19 cellular contexts compared by ENCODE assay signal in genomic region chr18:966095-967036, GRCh38.
"Had no signal": no experiment of that assay in that cellular context is flagged by ENCODE, and none has a peak within 500 bp of the region (broad histone marks: within the 10 kb centered on the region; RNA-seq: fewer than 3 reads in every experiment).

No MANE protein-coding gene starts in this region.

- H3K36me3 Mint-ChIP-seq: activated CD8-positive, alpha-beta memory T cell treated with anti-CD3 and anti-CD28 coated beads, Interleukin-2, amount 10 ng/mL, durations not matched to agents 7 days and 5 days; activated naive CD8-positive, alpha-beta T cell treated with anti-CD3 and anti-CD28 coated beads for 36 hours had no signal

- H3K4me3 ChIP-seq: cardiac muscle cell, esophagus squamous epithelium, heart right ventricle, left lung, spleen, thyroid gland had no signal

- H3K36me3 ChIP-seq: cardiac muscle cell, esophagus squamous epithelium, heart right ventricle, left lung, spleen, thyroid gland had no signal

- H3K4me1 Mint-ChIP-seq: activated CD4-positive, alpha-beta memory T cell treated with anti-CD3 and anti-CD28 coated beads, Interleukin-2, amount 10 ng/mL, durations not matched to agents 7 days and 5 days; activated CD8-positive, alpha-beta memory T cell treated with anti-CD3 and anti-CD28 coated beads, Interleukin-2, amount 10 ng/mL, durations not matched to agents 7 days and 5 days had no signal

- DNase-seq: activated B cell treated with CpG ODN at 0.5 μM for 24 hours; activated CD4-positive, alpha-beta memory T cell treated with anti-CD3 and anti-CD28 coated beads, Interleukin-2, amount 10 ng/mL, durations not matched to agents 7 days and 5 days; activated CD4-positive, alpha-beta T cell treated with anti-CD3 and anti-CD28 coated beads for 4 hours; activated CD8-positive, alpha-beta memory T cell treated with anti-CD3 and anti-CD28 coated beads, Interleukin-2, amount 10 ng/mL, durations not matched to agents 7 days and 5 days; activated naive CD4-positive, alpha-beta T cell; activated naive CD8-positive, alpha-beta T cell treated with anti-CD3 and anti-CD28 coated beads for 36 hours; amniotic stem cell; dermis blood vessel endothelial cell; effector memory CD4-positive, alpha-beta T cell; esophagus squamous epithelium; heart right ventricle; left lung; midbrain; nephron progenitor cell; nucleus accumbens; spleen; stimulated activated naive CD4-positive, alpha-beta T cell treated with Interleukin-2 at 50 U/mL for 16 hours; thyroid gland had no signal

- H3K4me3 Mint-ChIP-seq: activated B cell treated with CpG ODN at 0.5 μM for 24 hours; activated CD4-positive, alpha-beta memory T cell treated with anti-CD3 and anti-CD28 coated beads, Interleukin-2, amount 10 ng/mL, durations not matched to agents 7 days and 5 days; activated CD8-positive, alpha-beta memory T cell treated with anti-CD3 and anti-CD28 coated beads, Interleukin-2, amount 10 ng/mL, durations not matched to agents 7 days and 5 days; activated naive CD8-positive, alpha-beta T cell treated with anti-CD3 and anti-CD28 coated beads for 36 hours; nephron progenitor cell had no signal

- H3K9me3 Mint-ChIP-seq: activated CD4-positive, alpha-beta memory T cell treated with anti-CD3 and anti-CD28 coated beads, Interleukin-2, amount 10 ng/mL, durations not matched to agents 7 days and 5 days; activated naive CD8-positive, alpha-beta T cell treated with anti-CD3 and anti-CD28 coated beads for 36 hours had no signal

- H3K27me3 ChIP-seq: cardiac muscle cell, thyroid gland had no signal

- ATAC-seq: activated CD8-positive, alpha-beta memory T cell treated with anti-CD3 and anti-CD28 coated beads, Interleukin-2, amount 10 ng/mL, durations not matched to agents 7 days and 5 days; heart right ventricle; left lung had no signal

- H3K27ac Mint-ChIP-seq: activated B cell treated with CpG ODN at 0.5 μM for 24 hours; activated CD4-positive, alpha-beta memory T cell treated with anti-CD3 and anti-CD28 coated beads, Interleukin-2, amount 10 ng/mL, durations not matched to agents 7 days and 5 days; activated CD8-positive, alpha-beta memory T cell treated with anti-CD3 and anti-CD28 coated beads, Interleukin-2, amount 10 ng/mL, durations not matched to agents 7 days and 5 days; activated naive CD8-positive, alpha-beta T cell treated with anti-CD3 and anti-CD28 coated beads for 36 hours; nephron progenitor cell had no signal

- H3K9me3 ChIP-seq: esophagus squamous epithelium, thyroid gland had no signal
